18 cellular contexts compared by ENCODE assay signal in the genomic region with DNA sequence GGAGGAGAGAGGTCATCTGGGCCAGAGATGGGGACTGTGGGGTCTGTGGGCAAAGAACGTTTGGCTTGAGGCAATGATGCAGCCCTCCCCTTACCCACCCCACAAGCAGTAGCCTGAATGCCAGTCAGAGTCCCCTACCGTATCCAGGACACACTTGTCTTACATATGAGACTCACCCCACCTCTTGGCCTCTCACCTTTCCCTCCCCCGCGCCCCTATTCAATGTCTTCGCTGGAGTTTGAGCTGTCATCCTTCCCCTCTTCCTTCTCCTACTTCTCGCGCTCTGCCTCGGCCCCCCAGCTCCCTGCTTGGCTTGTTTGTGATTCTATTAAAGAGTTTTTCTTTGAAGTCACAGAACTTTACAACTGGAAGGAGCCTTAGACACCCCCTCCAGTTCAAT. TPM values are rescaled to one million over a fixed set of nuclear protein-coding genes. Genes with fewer than 3 reads are reported as not detected.
DNase-seq lines count a peak whose midpoint lies in the region; ATAC-seq, FAIRE-seq and TF ChIP-seq lines count a peak whose summit lies in the region.
"Had no signal": no experiment of that assay in that cellular context is flagged by ENCODE, and none has a peak within 500 bp of the region (broad histone marks: within the 10 kb centered on the region; RNA-seq: fewer than 3 reads in every experiment).

No MANE protein-coding gene starts in this region.

- no peak overlapping the region for H3K56ac ChIP-seq in H1 (replicated peaks; ENCODE audit: insufficient read length, low read depth, low read length)

- H3K23me2 ChIP-seq in H1 (ENCODE audit: low read depth, low read length) = peaks cover 3% of the 10 kb centered on the region; the same call in 1 of the 2 replicates

- H3K4me1 Mint-ChIP-seq in T-helper 1 cell treated with Interleukin-12 subunit alpha and Interleukin-12 subunit beta and Interleukin-4 antibody, amounts not matched to agents 30 μg/mL and 1 μg/mL, for 36 hours (ENCODE audit: low read depth) = peaks cover 6% of the 10 kb centered on the region
- H3K4me1 Mint-ChIP-seq in neural progenitor cell = peaks cover 32% of the 10 kb centered on the region

- H2AFZ ChIP-seq in H1 (ENCODE audit: low read length) (0 out of 2 replicates have a peak overlapping the region, but pooled peaks have one; percentile 52), neural progenitor cell (replicated peaks) (no peak overlapping the region)

- H3K4me2 ChIP-seq in H1 (ENCODE audit: insufficient read depth in 1 of 2, low read depth in 2 of 2, low read length in 2 of 2) (peak overlapping the region in 1 of 2 experiments; percentile 69; a peak in 1 of 4 replicates), neural progenitor cell (no peak overlapping the region)

- H3K9ac ChIP-seq in H1 (replicated peaks in 1 of 4; ENCODE audit: extremely low read depth in 1 of 4, low read depth in 3 of 4, low read length in 3 of 4) (no peak overlapping the region), neural progenitor cell (no peak overlapping the region)

- CTCF ChIA-PET in H1 (lab: Charles Lee; ENCODE audit: partially characterized antibody) = interaction anchor here (0.7 to 11.5 kb wide), 8 partner anchors 8 to 467 kb away, joined by 3 to 274 read pairs (median 4); no protein-coding TSS in a partner anchor

- H2AK5ac ChIP-seq in H1 (ENCODE audit: low read depth, low read length) = no peak overlapping the region

- no peak for TF ChIP-seq RAD21 in H1 (IDR thresholded peaks at IDR 0.05 in 1 of 2, conservative IDR thresholded peaks at IDR 0.05 in 1 of 2; ENCODE audit: low read depth in 2 of 2, low read length in 2 of 2)

- no peak overlapping the region for H4K5ac ChIP-seq in H1 (ENCODE audit: insufficient read length, low read depth, low read length)

- H3K27ac ChIP-seq in H1 (ENCODE audit: low read depth, low read length) = no peak overlapping the region
- H3K27ac ChIP-seq in neural progenitor cell = no peak overlapping the region
- H3K27ac ChIP-seq: 22Rv1, brain microvascular endothelial cell, psoas muscle, testis had no signal

- no peak for ATAC-seq in GM21390 (IDR thresholded peaks at IDR 0.05; ENCODE audit: unreplicated experiment)

- H3K18ac ChIP-seq in H1 (ENCODE audit: extremely low read depth, low read length) = peak overlapping the region; percentile 71; the same call in 1 of the 2 replicates

- H3K9me3 ChIP-seq in H1 (ENCODE audit: insufficient read depth in 2 of 2, low read depth in 1 of 2, low read length in 1 of 2) = no peaks in the 10 kb centered on the region; a peak in 1 of 4 replicates
- no peaks in the 10 kb centered on the region for H3K9me3 ChIP-seq in neural progenitor cell (ENCODE audit: low read depth)
- H3K9me3 ChIP-seq: Caco-2, psoas muscle, testis had no signal

- H4K20me1 ChIP-seq in H1 (replicated peaks in 1 of 2; ENCODE audit: control insufficient read depth in 1 of 2, insufficient read depth in 2 of 2, low read length in 2 of 2) (peaks cover 0 to 1% of the 10 kb centered on the region in 2 experiments), neural progenitor cell (ENCODE audit: low read depth) (no peaks in the 10 kb centered on the region)

- H3K23ac ChIP-seq in H1 (ENCODE audit: insufficient read length) = no peak overlapping the region

- H3K27me3 ChIP-seq in H1 (replicated peaks in 1 of 4; ENCODE audit: control insufficient read depth in 3 of 4, extremely low read depth in 1 of 4, insufficient read depth in 3 of 4, low read length in 3 of 4) = peaks cover 34 to 71% (median 57%) of the 10 kb centered on the region in 4 experiments
- H3K27me3 ChIP-seq in neural progenitor cell = peaks cover 93% of the 10 kb centered on the region
- H3K27me3 ChIP-seq: testis had no signal

- H3K79me2 ChIP-seq in H1 (ENCODE audit: control insufficient read depth in 1 of 2, insufficient read depth in 2 of 2, low read length in 2 of 2) = no peaks in the 10 kb centered on the region
- no peaks in the 10 kb centered on the region for H3K79me2 ChIP-seq in neural progenitor cell (ENCODE audit: low read depth)

- H3K4me3 ChIP-seq in H1 (ENCODE audit: extremely low read depth in 1 of 4, insufficient read depth in 2 of 4, low read depth in 3 of 4, low read length in 4 of 4) (0 out of 8 replicates have a peak overlapping the region, but pooled peaks of 1 of the 4 experiments have one; percentile 18), neural progenitor cell (no peak overlapping the region)

- H3K14ac ChIP-seq in H1 (ENCODE audit: insufficient read length) = no peak overlapping the region

- TF ChIP-seq EP300 in H1 (IDR thresholded peaks at IDR 0.05; ENCODE audit: borderline replicate concordance in 1 of 2, low read depth in 2 of 2, low read length in 2 of 2) = no peak

- 69% methylated on average over 7 of the region's 8 CpGs; no CpG with 5 or more reads in 1 of the 2 experiments for WGBS in H1 (ENCODE audit: extremely low coverage in 1 of 2, insufficient coverage in 1 of 2, insufficient read length in 1 of 2, insufficient replicate concordance in 2 of 2, low coverage in 1 of 2, low lambda C conversion rate in 2 of 2, missing lambda C conversion rate in 1 of 2), 2 experiments

- H2BK5ac ChIP-seq in H1 (ENCODE audit: low read depth, low read length) = no peak overlapping the region

- FAIRE-seq in H1 (lab: Jason Lieb, UNC) = no peak
- FAIRE-seq in GM12891 (lab: Jason Lieb, UNC) = no peak
- FAIRE-seq: GM12892 had no signal

- H4K91ac ChIP-seq in H1 (replicated peaks; ENCODE audit: insufficient read length, low read length) = no peak overlapping the region

- peaks cover 62% of the 10 kb centered on the region for H3K27me3 Mint-ChIP-seq in T-helper 1 cell treated with Interleukin-12 subunit alpha and Interleukin-12 subunit beta and Interleukin-4 antibody, amounts not matched to agents 30 μg/mL and 1 μg/mL, for 36 hours (ENCODE audit: low read depth)
- H3K27me3 Mint-ChIP-seq in neural progenitor cell (ENCODE audit: insufficient read depth, low read depth) = peaks cover 25% of the 10 kb centered on the region

- no peak overlapping the region for H2BK12ac ChIP-seq in H1 (ENCODE audit: low read depth, low read length)

- H2BK120ac ChIP-seq in H1 (replicated peaks; ENCODE audit: low read depth, low read length) = no peak overlapping the region

- H3K27ac Mint-ChIP-seq in T-helper 1 cell treated with Interleukin-12 subunit alpha and Interleukin-12 subunit beta and Interleukin-4 antibody, amounts not matched to agents 30 μg/mL and 1 μg/mL, for 36 hours = no peak overlapping the region
- H3K27ac Mint-ChIP-seq in neural progenitor cell = peak overlapping the region; percentile 59
- H3K27ac Mint-ChIP-seq: activated CD8-positive, alpha-beta memory T cell treated with anti-CD3 and anti-CD28 coated beads, Interleukin-2, amount 10 ng/mL, durations not matched to agents 7 days and 5 days; mesothelial cell of epicardium had no signal

- no peak overlapping the region for H3K4ac ChIP-seq in H1 (replicated peaks; ENCODE audit: insufficient read length, low read depth, low read length)

- peak overlapping the region; percentile 40 for H3K4me3 Mint-ChIP-seq in T-helper 1 cell treated with Interleukin-12 subunit alpha and Interleukin-12 subunit beta and Interleukin-4 antibody, amounts not matched to agents 30 μg/mL and 1 μg/mL, for 36 hours
- H3K4me3 Mint-ChIP-seq in neural progenitor cell = no peak overlapping the region
- H3K4me3 Mint-ChIP-seq: activated CD8-positive, alpha-beta memory T cell treated with anti-CD3 and anti-CD28 coated beads, Interleukin-2, amount 10 ng/mL, durations not matched to agents 7 days and 5 days; mesothelial cell of epicardium had no signal

- H2BK20ac ChIP-seq in H1 (ENCODE audit: low read length) = no peak overlapping the region

- DNase-seq in T-helper 1 cell (no peak), GM10266 (ENCODE audit: extremely low spot score) (peak; percentile 29), H1 (ENCODE audit: low read depth in 1 of 2, low spot score in 2 of 2) (no peak), neural progenitor cell (ENCODE audit: low spot score) (no peak), GM12891 (ENCODE audit: insufficient read length, low spot score) (no peak), NOMO-1 (lab: John Stamatoyannopoulos, UW; ENCODE audit: unreplicated experiment in 2 of 2) (no peak)
- DNase-seq: activated CD8-positive, alpha-beta memory T cell treated with anti-CD3 and anti-CD28 coated beads, Interleukin-2, amount 10 ng/mL, durations not matched to agents 7 days and 5 days; brain microvascular endothelial cell; Caco-2; DMS79 treated with DMSO at 0.1 percent for 48 hours; NCI-H187 treated with DMSO at 0.1 percent for 48 hours had no signal

- no peak overlapping the region for H2BK15ac ChIP-seq in H1 (ENCODE audit: low read length)

- H3K4me1 ChIP-seq in H1 (replicated peaks in 1 of 4; ENCODE audit: control insufficient read depth in 3 of 4, insufficient read depth in 4 of 4, low read length in 3 of 4) (peaks cover 0 to 7% (median 5%) of the 10 kb centered on the region in 4 experiments; a peak in 6 of 7 replicates), neural progenitor cell (peaks cover 5% of the 10 kb centered on the region)
- H3K4me1 ChIP-seq: testis had no signal

- peaks cover 0 to 6% (median 0%) of the 10 kb centered on the region in 4 experiments; a peak in 1 of 8 replicates for H3K36me3 ChIP-seq in H1 (ENCODE audit: control insufficient read depth in 2 of 4, insufficient read depth in 4 of 4, low read length in 3 of 4)
- no peaks in the 10 kb centered on the region for H3K36me3 ChIP-seq in neural progenitor cell
- H3K36me3 ChIP-seq: brain microvascular endothelial cell had no signal

- TF ChIP-seq POLR2A in H1 (IDR thresholded peaks at IDR 0.05; ENCODE audit: control extremely low read depth in 1 of 2, low read depth in 2 of 2, low read length in 2 of 2) (no peak), GM12891 (IDR thresholded peaks at IDR 0.05; ENCODE audit: low read depth, low read length) (no peak)

- H3F3A ChIP-seq in neural progenitor cell (ENCODE audit: low read depth) = no peaks in the 10 kb centered on the region

- no peaks in the 10 kb centered on the region for H3K9me3 Mint-ChIP-seq in T-helper 1 cell treated with Interleukin-12 subunit alpha and Interleukin-12 subunit beta and Interleukin-4 antibody, amounts not matched to agents 30 μg/mL and 1 μg/mL, for 36 hours
- H3K9me3 Mint-ChIP-seq in neural progenitor cell = no peaks in the 10 kb centered on the region
- H3K9me3 Mint-ChIP-seq: mesothelial cell of epicardium had no signal

- no peak overlapping the region for H4K8ac ChIP-seq in H1 (ENCODE audit: extremely low read depth, insufficient read depth, low read length)

- POLR2A ChIA-PET in H1 (lab: Charles Lee; ENCODE audit: partially characterized antibody) = interaction anchor here (0.9 kb wide), 1 partner anchor 29 kb away, joined by 3 read pairs; no protein-coding TSS in a partner anchor

- no peaks in the 10 kb centered on the region for H3K36me3 Mint-ChIP-seq in T-helper 1 cell treated with Interleukin-12 subunit alpha and Interleukin-12 subunit beta and Interleukin-4 antibody, amounts not matched to agents 30 μg/mL and 1 μg/mL, for 36 hours (ENCODE audit: low read depth)
- H3K36me3 Mint-ChIP-seq in neural progenitor cell = no peaks in the 10 kb centered on the region
- H3K36me3 Mint-ChIP-seq: activated CD8-positive, alpha-beta memory T cell treated with anti-CD3 and anti-CD28 coated beads, Interleukin-2, amount 10 ng/mL, durations not matched to agents 7 days and 5 days; mesothelial cell of epicardium had no signal

- TF ChIP-seq CTCF in GM10266 (IDR thresholded peaks at IDR 0.05; ENCODE audit: control insufficient read depth, insufficient read depth, low read depth, missing control alignments) (no peak), H1 (IDR thresholded peaks at IDR 0.05; ENCODE audit: control extremely low read depth in 1 of 3, insufficient read depth in 1 of 3, low read depth in 1 of 3, low read length in 3 of 3) (no peak), neural progenitor cell (IDR thresholded peaks at IDR 0.05) (no peak)

- H3K79me1 ChIP-seq in H1 (ENCODE audit: low read depth, low read length) = no peaks in the 10 kb centered on the region

RNA-seq across cellular contexts. Expression of gene PRRT4, which starts 8.9 kb away (rescaled TPM):
- total RNA-seq in H1 (2021; fragmentation: NEBNext Ultra II Directional; extraction: Animal tissue kit (Norgen Biotek cat#: 25700)) = 0.34 and 0.69 TPM in 2 replicates
- polyA plus RNA-seq in H1 (2011; rRNA removed) = 1.0 and 2.4 TPM in 2 replicates
- polyA plus RNA-seq in H1 (2011; cell fraction: cytosol; rRNA removed) = 0.85 TPM
- polyA plus RNA-seq in H1 (2011; cell fraction: nucleus; rRNA removed) = 2.1 TPM
- polyA plus RNA-seq in H1 (2012, experiment 1 of 2) = 0.40 to 1.2 TPM (median 0.82 TPM) in 4 replicates
- polyA plus RNA-seq in H1 (2012, experiment 2 of 2) = 0.54 TPM
- 1.1 TPM for polyA plus RNA-seq in H1 (2013, experiment 1 of 2)
- polyA plus RNA-seq in H1 (2013, experiment 2 of 2) = 1.2 TPM
- polyA minus RNA-seq in H1 (2011; rRNA and poly(A)+ RNA removed) = 0.47 TPM in 1 of 2 replicates, not detected in the other
- polyA minus RNA-seq in H1 (2011; cell fraction: cytosol; rRNA and poly(A)+ RNA removed) = 1.2 TPM
- polyA minus RNA-seq in H1 (2011; cell fraction: nucleus; rRNA and poly(A)+ RNA removed) = 2.0 TPM
- total RNA-seq in neural progenitor cell (ENCODE audit: low replicate concordance) = 0.68 TPM in 1 of 2 replicates, not detected in the other
- not detected for polyA plus RNA-seq in GM12891 (2012; ENCODE audit: low read depth, missing spikeins)

RNA-seq across cellular contexts. Expression of gene RBM28, which starts 8.9 kb away (rescaled TPM):
- 65.3 and 68.0 TPM in 2 replicates for total RNA-seq in H1 (2021; fragmentation: NEBNext Ultra II Directional; extraction: Animal tissue kit (Norgen Biotek cat#: 25700))
- 9.6 and 12.8 TPM in 2 replicates for polyA plus RNA-seq in H1 (2011; rRNA removed)
- 22.5 TPM for polyA plus RNA-seq in H1 (2011; cell fraction: cytosol; rRNA removed)
- polyA plus RNA-seq in H1 (2011; cell fraction: nucleus; rRNA removed) = 29.4 TPM
- polyA plus RNA-seq in H1 (2012, experiment 1 of 2) = 42.6 to 66.7 TPM (median 46.6 TPM) in 4 replicates
- 5.3 TPM for polyA plus RNA-seq in H1 (2012, experiment 2 of 2)
- 33.8 TPM for polyA plus RNA-seq in H1 (2013, experiment 1 of 2)
- polyA plus RNA-seq in H1 (2013, experiment 2 of 2) = 32.7 TPM
- polyA minus RNA-seq in H1 (2011; rRNA and poly(A)+ RNA removed) = 15.3 and 17.3 TPM in 2 replicates
- 27.2 TPM for polyA minus RNA-seq in H1 (2011; cell fraction: cytosol; rRNA and poly(A)+ RNA removed)
- polyA minus RNA-seq in H1 (2011; cell fraction: nucleus; rRNA and poly(A)+ RNA removed) = 21.5 TPM
- 33.4 and 33.5 TPM in 2 replicates for total RNA-seq in neural progenitor cell (ENCODE audit: low replicate concordance)
- 18.1 TPM for polyA plus RNA-seq in GM12891 (2012; ENCODE audit: low read depth, missing spikeins)

RNA-seq across cellular contexts. Expression of gene IMPDH1, which starts 57.1 kb away (rescaled TPM):
- total RNA-seq in H1 (2021; fragmentation: NEBNext Ultra II Directional; extraction: Animal tissue kit (Norgen Biotek cat#: 25700)) = 44.0 and 45.8 TPM in 2 replicates
- 45.8 and 65.7 TPM in 2 replicates for polyA plus RNA-seq in H1 (2011; rRNA removed)
- polyA plus RNA-seq in H1 (2011; cell fraction: cytosol; rRNA removed) = 43.6 TPM
- 114 TPM for polyA plus RNA-seq in H1 (2011; cell fraction: nucleus; rRNA removed)
- polyA plus RNA-seq in H1 (2012, experiment 1 of 2) = 25.6 to 53.4 TPM (median 41.9 TPM) in 4 replicates
- polyA plus RNA-seq in H1 (2012, experiment 2 of 2) = 34.0 TPM
- 24.3 TPM for polyA plus RNA-seq in H1 (2013, experiment 1 of 2)
- 24.7 TPM for polyA plus RNA-seq in H1 (2013, experiment 2 of 2)
- 45.8 and 49.4 TPM in 2 replicates for polyA minus RNA-seq in H1 (2011; rRNA and poly(A)+ RNA removed)
- 24.7 TPM for polyA minus RNA-seq in H1 (2011; cell fraction: cytosol; rRNA and poly(A)+ RNA removed)
- polyA minus RNA-seq in H1 (2011; cell fraction: nucleus; rRNA and poly(A)+ RNA removed) = 44.8 TPM
- 17.0 and 30.8 TPM in 2 replicates for total RNA-seq in neural progenitor cell (ENCODE audit: low replicate concordance)
- 16.2 TPM for polyA plus RNA-seq in GM12891 (2012; ENCODE audit: low read depth, missing spikeins)
